ENCODE assay signal across 28 cellular contexts in the genomic region with DNA sequence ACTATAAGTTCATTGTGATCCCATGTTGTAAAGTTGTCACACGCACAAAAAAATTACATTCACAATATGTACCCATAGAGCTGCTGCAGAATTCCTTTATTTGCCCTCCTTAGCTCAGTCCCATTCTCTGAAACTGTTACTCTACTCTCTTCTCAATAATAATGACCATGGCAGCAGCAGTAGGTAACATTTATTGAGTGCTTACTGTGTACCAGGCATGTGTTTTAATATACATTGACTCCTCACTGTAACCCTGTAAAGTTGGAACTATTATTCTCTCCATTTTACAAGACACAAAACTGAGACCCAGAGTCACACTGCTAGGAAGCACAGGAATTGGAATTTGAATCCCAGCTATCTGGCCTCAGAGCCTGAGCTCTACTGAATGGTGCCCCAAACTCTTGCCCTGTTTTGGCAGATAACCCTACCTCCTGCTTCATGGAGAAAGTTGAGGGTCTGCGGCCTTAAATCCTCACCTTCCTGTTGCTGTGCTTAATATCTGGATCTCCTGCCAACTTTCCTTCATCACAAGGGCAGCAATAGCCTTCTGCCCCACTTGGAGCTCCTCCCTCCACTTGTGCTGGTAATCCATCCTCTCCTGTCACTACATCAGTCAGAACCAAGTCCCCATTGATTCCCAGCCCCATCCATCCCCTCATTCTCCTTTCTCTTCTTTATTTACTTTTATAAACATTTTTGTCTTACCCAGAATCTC. TPM values are rescaled to one million over a fixed set of nuclear protein-coding genes. Genes with fewer than 3 reads are reported as not detected.
A peak's percentile ranks its signal among the peaks of the same experiment; 100 is the strongest.
DNase-seq lines count a peak whose midpoint lies in the region; ATAC-seq, FAIRE-seq and TF ChIP-seq lines count a peak whose summit lies in the region.
"Had no signal": no experiment of that assay in that cellular context is flagged by ENCODE, and none has a peak within 500 bp of the region (broad histone marks: within the 10 kb centered on the region; RNA-seq: fewer than 3 reads in every experiment).

No MANE protein-coding gene starts in this region.

- WGBS in suprapubic skin, result 78% methylated on average over 2 of the region's 2 CpGs

- no peaks in the 10 kb centered on the region for H3K4me1 Mint-ChIP-seq in activated CD8-positive, alpha-beta memory T cell treated with anti-CD3 and anti-CD28 coated beads, Interleukin-2, amount 10 ng/mL, durations not matched to agents 7 days and 5 days
- H3K4me1 Mint-ChIP-seq: CD4-positive, alpha-beta memory T cell had no signal

- intact Hi-C loops in Right ventricle myocardium superior (cut with DNase I) (no loop called here), left ventricle myocardium inferior (cut with micrococcal nuclease) (no loop called here), kidney (cut with DNase I) (no loop called here)

- H3K9ac ChIP-seq in SK-N-MC (ENCODE audit: insufficient read length), result no peak overlapping the region
- no peak overlapping the region for H3K9ac ChIP-seq in kidney (ENCODE audit: low read length in 2 of 2)

- H3K36me3 ChIP-seq in left ventricle myocardium inferior, result no peaks in the 10 kb centered on the region
- H3K36me3 ChIP-seq in SK-N-MC (ENCODE audit: insufficient read depth, low read length), result no peaks in the 10 kb centered on the region; the same call in 1 of the 2 replicates
- H3K36me3 ChIP-seq in kidney (ENCODE audit: control insufficient read depth in 1 of 2, insufficient read depth in 2 of 2, low read length in 2 of 2), result no peaks in the 10 kb centered on the region
- no peaks in the 10 kb centered on the region for H3K36me3 ChIP-seq in suprapubic skin
- H3K36me3 ChIP-seq: HAP-1, SJSA1 had no signal

- CTCF ChIA-PET in activated CD8-positive, alpha-beta memory T cell treated with anti-CD3 and anti-CD28 coated beads, Interleukin-2, amount 10 ng/mL, durations not matched to agents 7 days and 5 days (lab: Charles Lee), result no interaction called here

- H3K9me3 ChIP-seq in left ventricle myocardium inferior (replicated peaks), result no peaks in the 10 kb centered on the region
- no peaks in the 10 kb centered on the region for H3K9me3 ChIP-seq in SK-N-MC (ENCODE audit: low read depth, low read length)
- H3K9me3 ChIP-seq in kidney (ENCODE audit: control insufficient read depth in 1 of 2, low read length in 2 of 2), result no peaks in the 10 kb centered on the region
- no peaks in the 10 kb centered on the region for H3K9me3 ChIP-seq in suprapubic skin
- H3K9me3 ChIP-seq: Caco-2, HAP-1, SJSA1 had no signal

- no peak for FAIRE-seq in kidney (lab: Jason Lieb, UNC)
- FAIRE-seq: GM12891 had no signal

- no peak for TF ChIP-seq CTCF in left ventricle myocardium inferior (IDR thresholded peaks at IDR 0.05; ENCODE audit: borderline replicate concordance)
- no peak for TF ChIP-seq CTCF in kidney (IDR thresholded peaks at IDR 0.05; ENCODE audit: borderline replicate concordance, extremely low read depth, insufficient read depth)
- no peak for TF ChIP-seq CTCF in suprapubic skin (IDR thresholded peaks at IDR 0.05)

- no peaks in the 10 kb centered on the region for H3K9me3 Mint-ChIP-seq in activated CD8-positive, alpha-beta memory T cell treated with anti-CD3 and anti-CD28 coated beads, Interleukin-2, amount 10 ng/mL, durations not matched to agents 7 days and 5 days (ENCODE audit: low read depth)
- H3K9me3 Mint-ChIP-seq: HFFc6 had no signal

- no peak overlapping the region for H3K27ac Mint-ChIP-seq in activated CD8-positive, alpha-beta memory T cell treated with anti-CD3 and anti-CD28 coated beads, Interleukin-2, amount 10 ng/mL, durations not matched to agents 7 days and 5 days
- H3K27ac Mint-ChIP-seq: HFFc6 had no signal

- H3K4me3 ChIP-seq in left ventricle myocardium inferior, result no peak overlapping the region
- no peak overlapping the region for H3K4me3 ChIP-seq in SK-N-MC
- H3K4me3 ChIP-seq in kidney (ENCODE audit: low read length in 2 of 2), result no peak overlapping the region
- H3K4me3 ChIP-seq in suprapubic skin, result no peak overlapping the region
- H3K4me3 ChIP-seq: HAP-1, SJSA1 had no signal

- no peaks in the 10 kb centered on the region for H3K27me3 Mint-ChIP-seq in activated CD8-positive, alpha-beta memory T cell treated with anti-CD3 and anti-CD28 coated beads, Interleukin-2, amount 10 ng/mL, durations not matched to agents 7 days and 5 days
- H3K27me3 Mint-ChIP-seq: CD4-positive, alpha-beta memory T cell had no signal

- DNase-seq in Right ventricle myocardium superior (no peak), left ventricle myocardium inferior (no peak), SK-N-MC (ENCODE audit: low read depth, low spot score) (no peak), kidney (no peak), NK-92 (lab: John Stamatoyannopoulos, UW; ENCODE audit: unreplicated experiment) (no peak), suprapubic skin (ENCODE audit: low spot score in 2 of 2) (no peak)
- no peak for DNase-seq in activated CD8-positive, alpha-beta memory T cell treated with anti-CD3 and anti-CD28 coated beads, Interleukin-2, amount 10 ng/mL, durations not matched to agents 7 days and 5 days
- DNase-seq: C1 segment of cervical spinal cord; Caco-2; CD4-positive, alpha-beta memory T cell; DMS 273 treated with DMSO at 0.1 percent for 48 hours; DMS79; EL; GDM1; GOT3; HFFc6; IMR-90; KG1; MM.1S; NCI-H2029; NCI-H446; NCI-H524 treated with DMSO at 0.1 percent for 48 hours; NCI-H774; NK-92 treated with Interleukin-12 subunit alpha and Interleukin-12 subunit beta, amount 100 ng/mL, for 24 hours; PC-3 had no signal

- TF ChIP-seq EP300 in suprapubic skin (IDR thresholded peaks at IDR 0.05), result no peak

- TF ChIP-seq POLR2A in suprapubic skin (IDR thresholded peaks at IDR 0.05), result no peak

- peak; percentile 78 for ATAC-seq in Right ventricle myocardium superior (ENCODE audit: poor library complexity)
- no peak for ATAC-seq in activated CD8-positive, alpha-beta memory T cell treated with anti-CD3 and anti-CD28 coated beads, Interleukin-2, amount 10 ng/mL, durations not matched to agents 7 days and 5 days
- ATAC-seq: PC-3 had no signal

- H3K27ac ChIP-seq in left ventricle myocardium inferior (replicated peaks), result no peak overlapping the region
- H3K27ac ChIP-seq in SK-N-MC, result peak overlapping the region; percentile 72; the same call in 1 of the 2 replicates
- H3K27ac ChIP-seq in kidney (ENCODE audit: low read depth in 2 of 2, low read length in 2 of 2), result peak overlapping the region; percentile 47 to 71
- H3K27ac ChIP-seq in suprapubic skin, result no peak overlapping the region
- H3K27ac ChIP-seq: SJSA1 had no signal

- H3K4me1 ChIP-seq in left ventricle myocardium inferior, result no peaks in the 10 kb centered on the region
- peaks cover 0 to 4% of the 10 kb centered on the region in 2 donors for H3K4me1 ChIP-seq in kidney (ENCODE audit: control insufficient read depth in 1 of 2, insufficient read depth in 1 of 2, low read depth in 1 of 2, low read length in 2 of 2)
- H3K4me1 ChIP-seq in suprapubic skin, result no peaks in the 10 kb centered on the region
- H3K4me1 ChIP-seq: Caco-2, HAP-1, SJSA1 had no signal

- H3K27me3 ChIP-seq in left ventricle myocardium inferior (ENCODE audit: low read depth), result no peaks in the 10 kb centered on the region
- H3K27me3 ChIP-seq in suprapubic skin, result no peaks in the 10 kb centered on the region
- H3K27me3 ChIP-seq: SJSA1 had no signal

- peaks cover 23% of the 10 kb centered on the region for H3K36me3 Mint-ChIP-seq in activated CD8-positive, alpha-beta memory T cell treated with anti-CD3 and anti-CD28 coated beads, Interleukin-2, amount 10 ng/mL, durations not matched to agents 7 days and 5 days

- no peak overlapping the region for H3K4me3 Mint-ChIP-seq in activated CD8-positive, alpha-beta memory T cell treated with anti-CD3 and anti-CD28 coated beads, Interleukin-2, amount 10 ng/mL, durations not matched to agents 7 days and 5 days
- H3K4me3 Mint-ChIP-seq: CD4-positive, alpha-beta memory T cell; HFFc6 had no signal

RNA-seq across cellular contexts. Expression of a gene that starts 20.8 kb away (rescaled TPM):
- total RNA-seq in Right ventricle myocardium superior (9.1 TPM), left ventricle myocardium inferior (12.3 TPM), kidney (12.5 TPM), suprapubic skin (10 to 100 TPM in 1 of 4 donors, 1 to 10 TPM in 3; 6.2 to 10.1 (median 8.8) TPM)
- polyA plus RNA-seq in kidney (ENCODE audit: insufficient read depth, low read depth, low replicate concordance), result 73.8 TPM
- total RNA-seq in activated CD8-positive, alpha-beta memory T cell treated with anti-CD3 and anti-CD28 coated beads, Interleukin-2, amount 10 ng/mL, durations not matched to agents 7 days and 5 days, result 10 to 100 TPM; 19.6 to 30.3 TPM

Comparison
In these comparisons a context has a peak if more than half of its experiments do, and no peak if none do; other contexts are left out.
1. H3K27ac ChIP-seq: peak in SK-N-MC (single experiment) and kidney (2 of 2); none in left ventricle myocardium inferior (single experiment) and suprapubic skin (single experiment).